ENCODE assay signal across 28 cellular contexts in genomic region chr2:2859732-2860131, GRCh38.
"Had no signal": no experiment of that assay in that cellular context is flagged by ENCODE, and none has a peak within 500 bp of the region (broad histone marks: within the 10 kb centered on the region; RNA-seq: fewer than 3 reads in every experiment).

No MANE protein-coding gene starts in this region.

- H3K36me3 ChIP-seq: left lung, lower lobe of right lung, neural progenitor cell, pancreas, prostate gland, sigmoid colon, spleen, tibial nerve, uterus had no signal

- H2AFZ ChIP-seq: neural progenitor cell had no signal

- H3K9me3 ChIP-seq: left lung, lower lobe of right lung, pancreas, prostate gland, sigmoid colon, spleen, tibial nerve, uterus had no signal

- H3K4me2 ChIP-seq: neural progenitor cell had no signal

- DNase-seq: hypothalamus; immature natural killer cell; kidney; left colon; left lung; lower lobe of right lung; mammary epithelial cell; mesenchymal stem cell; naive B cell; natural killer cell; nephron progenitor cell; pancreas; retina; right cardiac atrium; sigmoid colon; small intestine; stimulated activated CD4-positive, alpha-beta T cell treated with anti-CD3 and anti-CD28 coated beads, Interleukin-4, amount 100 ng/mL, for 4 hours; stimulated activated CD8-positive, alpha-beta memory T cell treated with anti-CD3 and anti-CD28 coated beads, Interleukin-4, amount 100 ng/mL, for 48 hours; stimulated activated naive CD4-positive, alpha-beta T cell treated with Interleukin-2 at 50 U/mL for 16 hours; stimulated activated naive CD8-positive, alpha-beta T cell treated with anti-CD3 and anti-CD28 coated beads, Interleukin-15, amount 100 ng/mL, for 72 hours; substantia nigra; uterus had no signal

- H3K27me3 ChIP-seq: left lung, neural progenitor cell, pancreas, sigmoid colon, spleen, tibial nerve, uterus had no signal

- H3K4me3 ChIP-seq: left lung, lower lobe of right lung, neural progenitor cell, pancreas, prostate gland, sigmoid colon, spleen, tibial nerve, uterus had no signal

- H3K4me1 ChIP-seq: left lung, lower lobe of right lung, neural progenitor cell, pancreas, prostate gland, sigmoid colon, spleen, tibial nerve, uterus had no signal

- FAIRE-seq: islet of Langerhans, kidney, pancreas, small intestine had no signal

- H3K9ac ChIP-seq: neural progenitor cell had no signal

- ATAC-seq: left colon; left lung; lower lobe of right lung; natural killer cell; pancreas; right cardiac atrium; stimulated activated memory B cell treated with anti-CD40 and anti-IgM and Interleukin-4, amounts not matched to agents 10 μg/mL and 1 μg/mL and 100 μg/mL, for 72 hours; stimulated activated naive CD8-positive, alpha-beta T cell treated with anti-CD3 and anti-CD28 coated beads, Interleukin-15, amount 100 ng/mL, for 72 hours had no signal

- H3K27ac ChIP-seq: left lung, lower lobe of right lung, neural progenitor cell, pancreas, prostate gland, sigmoid colon, spleen, tibial nerve, uterus had no signal
